In genomic region chr5:81980160-81980559, GRCh38 we compare ENCODE assay signal across 23 cellular contexts.
"Had no signal": no experiment of that assay in that cellular context is flagged by ENCODE, and none has a peak within 500 bp of the region (broad histone marks: within the 10 kb centered on the region; RNA-seq: fewer than 3 reads in every experiment).

No MANE protein-coding gene starts in this region.

- H3K4me2 ChIP-seq: SK-N-SH had no signal

- H3K27ac Mint-ChIP-seq: activated CD4-positive, alpha-beta T cell treated with anti-CD3 and anti-CD28 coated beads, Interleukin-2, amount 10 ng/mL, durations not matched to agents 7 days and 5 days; activated CD8-positive, alpha-beta T cell treated with anti-CD3 and anti-CD28 coated beads, Interleukin-2, amount 10 ng/mL, durations not matched to agents 7 days and 5 days; activated naive CD4-positive, alpha-beta T cell treated with anti-CD3 and anti-CD28 coated beads, Interleukin-2, amount 50 U/mL, for 24 hours; activated T-cell treated with anti-CD3 and anti-CD28 coated beads, Interleukin-2, amount 50 U/mL, for 24 hours; immature natural killer cell; natural killer cell treated with Interleukin-12 subunit alpha and Interleukin-12 subunit beta and Interleukin-15 and Interleukin-18, amount 100 ng/mL, for 72 hours had no signal

- H3K4me3 ChIP-seq: breast epithelium, esophagus squamous epithelium, tibial artery had no signal

- H3K9me3 Mint-ChIP-seq: activated naive CD4-positive, alpha-beta T cell treated with anti-CD3 and anti-CD28 coated beads, Interleukin-2, amount 50 U/mL, for 24 hours; activated T-cell treated with anti-CD3 and anti-CD28 coated beads, Interleukin-2, amount 50 U/mL, for 24 hours; immature natural killer cell; natural killer cell treated with Interleukin-12 subunit alpha and Interleukin-12 subunit beta and Interleukin-15 and Interleukin-18, amount 100 ng/mL, for 72 hours had no signal

- H3K27me3 Mint-ChIP-seq: activated CD4-positive, alpha-beta T cell treated with anti-CD3 and anti-CD28 coated beads, Interleukin-2, amount 10 ng/mL, durations not matched to agents 7 days and 5 days; activated naive CD4-positive, alpha-beta T cell treated with anti-CD3 and anti-CD28 coated beads, Interleukin-2, amount 50 U/mL, for 24 hours; activated T-cell treated with anti-CD3 and anti-CD28 coated beads, Interleukin-2, amount 50 U/mL, for 24 hours; natural killer cell treated with Interleukin-12 subunit alpha and Interleukin-12 subunit beta and Interleukin-15 and Interleukin-18, amount 100 ng/mL, for 72 hours had no signal

- H3K4me1 ChIP-seq: breast epithelium, esophagus squamous epithelium, tibial artery had no signal

- H3K27me3 ChIP-seq: breast epithelium, esophagus squamous epithelium, tibial artery had no signal

- H3K4me1 Mint-ChIP-seq: immature natural killer cell had no signal

- H3K27ac ChIP-seq: breast epithelium, esophagus squamous epithelium, tibial artery had no signal

- DNase-seq: activated CD4-positive, alpha-beta T cell treated with anti-CD3 and anti-CD28 coated beads, Interleukin-2, amount 10 ng/mL, durations not matched to agents 7 days and 5 days; activated CD8-positive, alpha-beta T cell treated with anti-CD3 and anti-CD28 coated beads, Interleukin-2, amount 10 ng/mL, durations not matched to agents 7 days and 5 days; activated gamma-delta T cell; activated T-cell treated with anti-CD3 and anti-CD28 coated beads, Interleukin-2, amount 50 U/mL, for 24 hours; cerebellar nuclear complex; cortex of kidney; effector CD4-positive, alpha-beta T cell; esophagus squamous epithelium; immature natural killer cell; kidney glomerular epithelial cell; left ventricle myocardium superior; mesenchymal stem cell; nucleus accumbens; posterior cingulate gyrus; retina; stimulated activated naive CD4-positive, alpha-beta T cell; substantia nigra; tibial artery had no signal

- H3K9ac ChIP-seq: SK-N-SH had no signal

- ATAC-seq: activated CD4-positive, CD25-positive, alpha-beta regulatory T cell treated with anti-CD3 and anti-CD28 coated beads, Interleukin-2, amount 50 U/mL, for 24 hours; activated CD8-positive, alpha-beta T cell treated with anti-CD3 and anti-CD28 coated beads, Interleukin-2, amount 10 ng/mL, durations not matched to agents 7 days and 5 days; left ventricle myocardium superior; natural killer cell treated with Interleukin-12 subunit alpha and Interleukin-12 subunit beta and Interleukin-15 and Interleukin-18, amount 100 ng/mL, for 72 hours had no signal

- H3K36me3 ChIP-seq: breast epithelium had no signal

- H3K4me3 Mint-ChIP-seq: activated CD4-positive, alpha-beta T cell treated with anti-CD3 and anti-CD28 coated beads, Interleukin-2, amount 10 ng/mL, durations not matched to agents 7 days and 5 days; activated CD8-positive, alpha-beta T cell treated with anti-CD3 and anti-CD28 coated beads, Interleukin-2, amount 10 ng/mL, durations not matched to agents 7 days and 5 days; activated naive CD4-positive, alpha-beta T cell treated with anti-CD3 and anti-CD28 coated beads, Interleukin-2, amount 50 U/mL, for 24 hours; activated T-cell treated with anti-CD3 and anti-CD28 coated beads, Interleukin-2, amount 50 U/mL, for 24 hours; immature natural killer cell; natural killer cell treated with Interleukin-12 subunit alpha and Interleukin-12 subunit beta and Interleukin-15 and Interleukin-18, amount 100 ng/mL, for 72 hours had no signal

- H3K9me3 ChIP-seq: breast epithelium, esophagus squamous epithelium, SK-N-SH, tibial artery had no signal
